ENCODE assay signal across 14 cellular contexts in genomic region chr17:59277031-59277430, GRCh38. TPM values are rescaled to one million over a fixed set of nuclear protein-coding genes. Genes with fewer than 3 reads are reported as not detected.
DNase-seq lines count a peak whose midpoint lies in the region; ATAC-seq, FAIRE-seq and TF ChIP-seq lines count a peak whose summit lies in the region.
"Had no signal": no experiment of that assay in that cellular context is flagged by ENCODE, and none has a peak within 500 bp of the region (broad histone marks: within the 10 kb centered on the region; RNA-seq: fewer than 3 reads in every experiment).

No MANE protein-coding gene starts in this region.

- peaks cover 5% of the 10 kb centered on the region for H3K9me3 Mint-ChIP-seq in endodermal cell
- H3K9me3 Mint-ChIP-seq in activated T-helper 17 cell treated with anti-CD3 and anti-CD28 coated beads, Interleukin-2, amount 50 U/mL, for 72 hours = no peaks in the 10 kb centered on the region
- H3K9me3 Mint-ChIP-seq: stimulated activated effector memory CD8-positive, alpha-beta T cell treated with anti-CD3 and anti-CD28 coated beads, Interleukin-12 subunit alpha, Interleukin-12 subunit beta, amount 100 ng/mL, for 72 hours had no signal

- H3K4me3 ChIP-seq in A549 (no peak overlapping the region), OCI-LY3 (ENCODE audit: low read length) (peak overlapping the region; percentile 14), endodermal cell (ENCODE audit: low read length) (no peak overlapping the region)
- H3K4me3 ChIP-seq: skin epidermis had no signal

- 93% methylated on average over 4 of the region's 4 CpGs for WGBS in A549 (ENCODE audit: missing lambda C conversion rate)
- 95 to 96% methylated on average over 4 of the region's 4 CpGs for WGBS in endodermal cell (ENCODE audit: insufficient coverage in 1 of 2, insufficient read length in 1 of 2), 2 experiments

- H3K36me3 ChIP-seq in OCI-LY3 (replicated peaks; ENCODE audit: low read depth, low read length) = no peaks in the 10 kb centered on the region
- peaks cover 15% of the 10 kb centered on the region for H3K36me3 ChIP-seq in endodermal cell (ENCODE audit: control insufficient read depth, insufficient read depth, low read length)

- peak overlapping the region; percentile 37 for H2AFZ ChIP-seq in OCI-LY3 (ENCODE audit: low read depth, low read length)

- TF ChIP-seq CTCF in A549 (IDR thresholded peaks at IDR 0.05) (no peak), OCI-LY3 (IDR thresholded peaks at IDR 0.05; ENCODE audit: low read depth, low read length) (no peak), endodermal cell (conservative IDR thresholded peaks at IDR 0.05) (no peak)

- no peak for TF ChIP-seq EP300 in A549 (IDR thresholded peaks at IDR 0.05)

- no peak overlapping the region for H3K4me3 Mint-ChIP-seq in endodermal cell
- H3K4me3 Mint-ChIP-seq in activated T-helper 17 cell treated with anti-CD3 and anti-CD28 coated beads, Interleukin-2, amount 50 U/mL, for 72 hours = no peak overlapping the region
- H3K4me3 Mint-ChIP-seq: brain; stimulated activated effector memory CD8-positive, alpha-beta T cell treated with anti-CD3 and anti-CD28 coated beads, Interleukin-12 subunit alpha, Interleukin-12 subunit beta, amount 100 ng/mL, for 72 hours had no signal

- no peaks in the 10 kb centered on the region for H3K4me1 Mint-ChIP-seq in endodermal cell
- no peaks in the 10 kb centered on the region for H3K4me1 Mint-ChIP-seq in activated T-helper 17 cell treated with anti-CD3 and anti-CD28 coated beads, Interleukin-2, amount 50 U/mL, for 72 hours
- H3K4me1 Mint-ChIP-seq: brain; stimulated activated effector memory CD8-positive, alpha-beta T cell treated with anti-CD3 and anti-CD28 coated beads, Interleukin-12 subunit alpha, Interleukin-12 subunit beta, amount 100 ng/mL, for 72 hours had no signal

- peaks cover 46% of the 10 kb centered on the region for H3K36me3 Mint-ChIP-seq in endodermal cell (ENCODE audit: low read depth)
- peaks cover 4% of the 10 kb centered on the region for H3K36me3 Mint-ChIP-seq in activated T-helper 17 cell treated with anti-CD3 and anti-CD28 coated beads, Interleukin-2, amount 50 U/mL, for 72 hours (ENCODE audit: low read depth)

- CTCF ChIA-PET in A549 (lab: Yijun Ruan, JAX) = no interaction called here

- no peak for TF ChIP-seq POLR2A in A549 (IDR thresholded peaks at IDR 0.05; ENCODE audit: low read length)

- H3K27ac ChIP-seq in A549 = no peak overlapping the region
- H3K27ac ChIP-seq in OCI-LY3 (ENCODE audit: low read length) = peak overlapping the region; percentile 29
- no peak overlapping the region for H3K27ac ChIP-seq in endodermal cell (ENCODE audit: low read depth, low read length)

- H3K4me1 ChIP-seq in A549 (no peaks in the 10 kb centered on the region), OCI-LY3 (ENCODE audit: low read length) (peaks cover 22% of the 10 kb centered on the region), endodermal cell (ENCODE audit: control insufficient read depth, insufficient read depth, low read length) (no peaks in the 10 kb centered on the region)

- H3K79me2 ChIP-seq in OCI-LY3 (ENCODE audit: low read length) = no peaks in the 10 kb centered on the region

- no peaks in the 10 kb centered on the region for H4K20me1 ChIP-seq in OCI-LY3 (ENCODE audit: insufficient read depth, low read length)

- H3K27ac Mint-ChIP-seq in endodermal cell = no peak overlapping the region
- H3K27ac Mint-ChIP-seq in activated T-helper 17 cell treated with anti-CD3 and anti-CD28 coated beads, Interleukin-2, amount 50 U/mL, for 72 hours = no peak overlapping the region
- H3K27ac Mint-ChIP-seq: brain; stimulated activated effector memory CD8-positive, alpha-beta T cell treated with anti-CD3 and anti-CD28 coated beads, Interleukin-12 subunit alpha, Interleukin-12 subunit beta, amount 100 ng/mL, for 72 hours had no signal

- H3K9me3 ChIP-seq in A549 = no peaks in the 10 kb centered on the region
- no peaks in the 10 kb centered on the region for H3K9me3 ChIP-seq in OCI-LY3 (ENCODE audit: insufficient read depth, low read length)
- no peaks in the 10 kb centered on the region for H3K9me3 ChIP-seq in endodermal cell (ENCODE audit: control insufficient read depth, low read length)

- POLR2A ChIA-PET in A549 (lab: Yijun Ruan, JAX) = interaction anchor here (0.7 kb wide), 1 partner anchor 204 kb away, joined by 3 read pairs; no protein-coding TSS in a partner anchor

- ATAC-seq in A549 (no peak), GM18907 (IDR thresholded peaks at IDR 0.05; ENCODE audit: unreplicated experiment) (peak; percentile 71), HG02981 (IDR thresholded peaks at IDR 0.05; ENCODE audit: unreplicated experiment) (peak; percentile 73)
- no peak for ATAC-seq in activated T-helper 17 cell treated with anti-CD3 and anti-CD28 coated beads, Interleukin-2, amount 50 U/mL, for 72 hours (replicated peaks)
- ATAC-seq: stimulated activated effector memory CD8-positive, alpha-beta T cell treated with anti-CD3 and anti-CD28 coated beads, Interleukin-12 subunit alpha, Interleukin-12 subunit beta, amount 100 ng/mL, for 72 hours had no signal

- H3K9ac ChIP-seq in OCI-LY3 (ENCODE audit: low read length) (peak overlapping the region; percentile 9; the same call in 1 of the 2 replicates), endodermal cell (ENCODE audit: extremely low read depth, low read length, poor library complexity, severe bottlenecking) (no peak overlapping the region)

- no peaks in the 10 kb centered on the region for H3K27me3 Mint-ChIP-seq in endodermal cell (ENCODE audit: insufficient read depth)
- H3K27me3 Mint-ChIP-seq in activated T-helper 17 cell treated with anti-CD3 and anti-CD28 coated beads, Interleukin-2, amount 50 U/mL, for 72 hours = no peaks in the 10 kb centered on the region
- H3K27me3 Mint-ChIP-seq: brain had no signal

- no peak for DNase-seq in A549 (ENCODE audit: low read depth in 1 of 2, low spot score in 1 of 2)
- DNase-seq in T-helper 9 cell = no peak
- DNase-seq in endodermal cell = no peak
- DNase-seq in stimulated activated naive CD4-positive, alpha-beta T cell treated with Interleukin-2 at 50 U/mL for 16 hours (lab: John Stamatoyannopoulos, UW) = no peak
- DNase-seq: activated CD4-positive, alpha-beta T cell treated with anti-CD3 and anti-CD28 coated beads, Interleukin-2, amount 50 U/mL, for 4 hours; mesenchymal stem cell; NCI-H1092 had no signal

- FAIRE-seq in A549 (lab: Jason Lieb, UNC) = peak; percentile 84

- H3K4me2 ChIP-seq in A549 (no peak overlapping the region), OCI-LY3 (ENCODE audit: low read length) (peak overlapping the region; percentile 48)

- H3K27me3 ChIP-seq in OCI-LY3 (ENCODE audit: low read depth, low read length) (no peaks in the 10 kb centered on the region), endodermal cell (ENCODE audit: control insufficient read depth, insufficient read depth, low read length, poor library complexity, severe bottlenecking) (no peaks in the 10 kb centered on the region)

- TF ChIP-seq RAD21 in A549 (conservative IDR thresholded peaks at IDR 0.05 in 1 of 2, IDR thresholded peaks at IDR 0.05 in 1 of 2) = no peak

TF ChIP-seq in A549, 52 proteins besides CTCF, POLR2A, EP300 and RAD21 (continues in another document):
- TF ChIP-seq CBX8 (IDR thresholded peaks at IDR 0.05) (no peak), ZFP36 (IDR thresholded peaks at IDR 0.05; ENCODE audit: borderline replicate concordance, partially characterized antibody) (no peak), ESRRA (IDR thresholded peaks at IDR 0.05; ENCODE audit: borderline replicate concordance, low read length) (no peak), GATA3 (IDR thresholded peaks at IDR 0.05; ENCODE audit: borderline replicate concordance) (no peak), RCOR1 (IDR thresholded peaks at IDR 0.05; ENCODE audit: low read depth, low read length) (no peak), CBX2 (IDR thresholded peaks at IDR 0.05; ENCODE audit: borderline replicate concordance, low read depth) (no peak), HOXB5 (CRISPR knock-in tag; IDR thresholded peaks at IDR 0.05) (no peak)
- TF ChIP-seq, protein P1, sequence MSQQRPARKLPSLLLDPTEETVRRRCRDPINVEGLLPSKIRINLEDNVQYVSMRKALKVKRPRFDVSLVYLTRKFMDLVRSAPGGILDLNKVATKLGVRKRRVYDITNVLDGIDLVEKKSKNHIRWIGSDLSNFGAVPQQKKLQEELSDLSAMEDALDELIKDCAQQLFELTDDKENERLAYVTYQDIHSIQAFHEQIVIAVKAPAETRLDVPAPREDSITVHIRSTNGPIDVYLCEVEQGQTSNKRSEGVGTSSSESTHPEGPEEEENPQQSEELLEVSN (IDR thresholded peaks at IDR 0.05; ENCODE audit: borderline replicate concordance, low read depth) = no peak
- TF ChIP-seq, protein P2, sequence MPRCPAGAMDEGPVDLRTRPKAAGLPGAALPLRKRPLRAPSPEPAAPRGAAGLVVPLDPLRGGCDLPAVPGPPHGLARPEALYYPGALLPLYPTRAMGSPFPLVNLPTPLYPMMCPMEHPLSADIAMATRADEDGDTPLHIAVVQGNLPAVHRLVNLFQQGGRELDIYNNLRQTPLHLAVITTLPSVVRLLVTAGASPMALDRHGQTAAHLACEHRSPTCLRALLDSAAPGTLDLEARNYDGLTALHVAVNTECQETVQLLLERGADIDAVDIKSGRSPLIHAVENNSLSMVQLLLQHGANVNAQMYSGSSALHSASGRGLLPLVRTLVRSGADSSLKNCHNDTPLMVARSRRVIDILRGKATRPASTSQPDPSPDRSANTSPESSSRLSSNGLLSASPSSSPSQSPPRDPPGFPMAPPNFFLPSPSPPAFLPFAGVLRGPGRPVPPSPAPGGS (IDR thresholded peaks at IDR 0.05) = no peak

RNA-seq across cellular contexts. Expression of gene YPEL2, which starts 54.4 kb away (rescaled TPM):
- 8.2 and 9.6 TPM in 2 replicates for polyA plus RNA-seq in A549 (2011; rRNA removed)
- polyA plus RNA-seq in A549 (2012; cell fraction: cytosol; rRNA removed) = 0.94 and 1.3 TPM in 2 replicates
- polyA plus RNA-seq in A549 (2012; cell fraction: nucleus; rRNA removed) = 1.3 and 1.4 TPM in 2 replicates
- 2.2 to 5.4 TPM (median 4.7 TPM) in 3 replicates for polyA plus RNA-seq in A549 (2017; fragmentation: RNase III; extraction: RNeasy Plus Mini Kit Qiagen cat#74134 plus additional on column Dnase treatment)
- polyA minus RNA-seq in A549 (2011; rRNA and poly(A)+ RNA removed) = 13.4 and 20.6 TPM in 2 replicates
- total RNA-seq in endodermal cell = 10 to 100 TPM; 22.8 to 27.7 TPM
- 11.8 TPM for polyA plus RNA-seq in endodermal cell (2013, experiment 1 of 2)
- polyA plus RNA-seq in endodermal cell (2013, experiment 2 of 2) = 12.1 TPM
- total RNA-seq in activated T-helper 17 cell treated with anti-CD3 and anti-CD28 coated beads, Interleukin-2, amount 50 U/mL, for 72 hours = 10 to 100 TPM; 11.6 to 20.0 TPM

RNA-seq across cellular contexts. Expression of gene GDPD1, which starts 56.7 kb away (rescaled TPM):
- polyA plus RNA-seq in A549 (2011; rRNA removed) (6.4 and 6.7 TPM in 2 replicates), A549 (2017; fragmentation: RNase III; extraction: RNeasy Plus Mini Kit Qiagen cat#74134 plus additional on column Dnase treatment) (1.5 to 2.4 TPM (median 2.3 TPM) in 3 replicates)
- polyA plus RNA-seq in A549 (2012; cell fraction: cytosol; rRNA removed) = 0.45 and 0.47 TPM in 2 replicates
- polyA plus RNA-seq in A549 (2012; cell fraction: nucleus; rRNA removed) = 0.32 and 0.35 TPM in 2 replicates
- 2.4 and 4.5 TPM in 2 replicates for polyA minus RNA-seq in A549 (2011; rRNA and poly(A)+ RNA removed)
- total RNA-seq in endodermal cell = 10 to 100 TPM; 23.2 to 42.1 TPM
- 13.6 TPM for polyA plus RNA-seq in endodermal cell (2013, experiment 1 of 2)
- polyA plus RNA-seq in endodermal cell (2013, experiment 2 of 2) = 12.4 TPM
- 1 to 10 TPM; 2.2 to 2.6 TPM for total RNA-seq in activated T-helper 17 cell treated with anti-CD3 and anti-CD28 coated beads, Interleukin-2, amount 50 U/mL, for 72 hours

Comparison
In these comparisons a context has a peak if more than half of its experiments do, and no peak if none do; other contexts are left out.
1. ATAC-seq: peak in GM18907 (single experiment) and HG02981 (single experiment); none in A549 (0 of 2) and activated T-helper 17 cell treated with anti-CD3 and anti-CD28 coated beads, Interleukin-2, amount 50 U/mL, for 72 hours (single experiment).
2. RNA of gene GDPD1, which starts 56.7 kb away (total RNA-seq): 23.2 to 42.1 TPM in endodermal cell; 2.2 to 2.6 TPM in activated T-helper 17 cell treated with anti-CD3 and anti-CD28 coated beads, Interleukin-2, amount 50 U/mL, for 72 hours; every median in the first group is over 4 times any median in the second.